In the genomic region with DNA sequence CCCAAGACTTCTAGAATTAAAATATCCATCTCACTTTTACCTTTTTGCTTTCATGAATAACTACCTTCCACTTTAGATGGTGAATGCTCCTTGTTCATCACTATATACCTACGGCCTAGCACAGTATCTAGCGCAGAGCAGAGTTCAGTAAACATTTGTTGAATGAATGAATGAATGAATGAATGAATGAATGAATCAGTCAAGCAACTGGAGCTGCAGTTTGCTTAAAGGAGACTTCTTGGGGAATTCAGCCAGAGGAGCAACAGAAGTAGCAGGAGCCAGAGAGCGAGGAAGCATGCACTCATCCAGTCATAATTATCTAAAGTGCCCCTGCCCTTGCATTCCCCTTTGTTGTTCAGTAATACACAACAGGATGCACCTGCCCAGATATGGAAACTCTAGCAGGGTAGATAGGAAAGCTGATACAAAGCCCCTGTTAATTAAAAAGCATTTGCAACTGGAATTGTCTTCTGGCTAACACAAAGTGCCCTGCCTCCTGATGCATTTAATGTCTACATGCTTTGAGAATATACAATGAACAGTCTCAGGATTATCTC, we compare ENCODE assay signal across 22 cellular contexts.
A peak's percentile ranks its signal among the peaks of the same experiment; 100 is the strongest.
DNase-seq lines count a peak whose midpoint lies in the region; ATAC-seq lines count a peak whose summit lies in the region.
"Had no signal": no experiment of that assay in that cellular context is flagged by ENCODE, and none has a peak within 500 bp of the region (broad histone marks: within the 10 kb centered on the region; RNA-seq: fewer than 3 reads in every experiment).

No MANE protein-coding gene starts in this region.

- DNase-seq in NCI-H187 treated with DMSO at 0.1 percent for 48 hours (lab: John Stamatoyannopoulos, UW) (peak; percentile 53), NCI-H187 (lab: John Stamatoyannopoulos, UW) (no peak), NCI-H1436 treated with DMSO at 0.1 percent for 48 hours (lab: John Stamatoyannopoulos, UW) (peak; percentile 98), NCI-H345 (lab: John Stamatoyannopoulos, UW) (peak; percentile 66), left kidney (ENCODE audit: low read depth, low spot score) (peak; percentile 5), G401 (ENCODE audit: low spot score) (no peak), DMS 273 treated with DMSO at 0.1 percent for 48 hours (lab: John Stamatoyannopoulos, UW) (no peak)
- DNase-seq: 8988T; activated CD4-positive, alpha-beta T cell treated with anti-CD3 and anti-CD28 coated beads for 36 hours; activated T-cell treated with anti-CD3 and anti-CD28 coated beads, Interleukin-2, amount 50 U/mL, for 72 hours; aorta; central memory CD4-positive, alpha-beta T cell; DND-41; foreskin keratinocyte; H7; islet precursor cell; MV-4-11; NCI-H526 treated with DMSO at 0.1 percent for 48 hours; Right ventricle myocardium superior; stomach; T-cell had no signal

- in situ Hi-C loops in G401 (cut with HindIII; ENCODE audit: low sequenced_read_pairs) = no loop called here

- ATAC-seq in GM21576 (IDR thresholded peaks at IDR 0.05; ENCODE audit: unreplicated experiment) = no peak
- ATAC-seq: activated CD4-positive, alpha-beta T cell treated with anti-CD3 and anti-CD28 coated beads for 36 hours; activated T-cell treated with anti-CD3 and anti-CD28 coated beads, Interleukin-2, amount 50 U/mL, for 72 hours; foreskin keratinocyte; T-cell had no signal

Comparison
In these comparisons a context has a peak if more than half of its experiments do, and no peak if none do; other contexts are left out.
1. DNase-seq: peak in NCI-H187 treated with DMSO at 0.1 percent for 48 hours (single experiment), NCI-H1436 treated with DMSO at 0.1 percent for 48 hours (single experiment), NCI-H345 (single experiment) and left kidney (single experiment); none in NCI-H187 (0 of 2), G401 (single experiment) and DMS 273 treated with DMSO at 0.1 percent for 48 hours (single experiment).